10 cellular contexts compared by ENCODE assay signal in the genomic region with DNA sequence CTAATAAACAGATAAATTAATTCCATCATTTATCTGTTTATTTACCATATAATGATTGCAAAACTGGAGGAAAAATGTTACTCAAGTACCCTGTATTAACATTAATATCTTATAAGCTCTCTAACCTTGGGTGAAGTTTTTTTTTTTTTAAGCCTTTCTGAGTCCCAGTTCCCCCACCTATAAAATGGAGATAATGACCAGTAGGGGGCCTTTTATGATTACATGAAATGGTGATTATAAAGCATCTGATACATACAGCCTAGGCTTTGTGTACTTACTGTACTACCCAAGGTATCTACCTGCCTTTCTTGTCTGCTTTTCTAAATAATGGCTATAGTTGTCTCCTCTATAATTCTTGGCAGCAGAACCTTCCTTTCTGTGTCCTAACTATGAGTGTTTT. TPM values are rescaled to one million over a fixed set of nuclear protein-coding genes. Genes with fewer than 3 reads are reported as not detected.
DNase-seq lines count a peak whose midpoint lies in the region; ATAC-seq and TF ChIP-seq lines count a peak whose summit lies in the region.
"Had no signal": no experiment of that assay in that cellular context is flagged by ENCODE, and none has a peak within 500 bp of the region (broad histone marks: within the 10 kb centered on the region; RNA-seq: fewer than 3 reads in every experiment).

No MANE protein-coding gene starts in this region.

- no peaks in the 10 kb centered on the region for H3K4me1 Mint-ChIP-seq in activated T-cell treated with anti-CD3 and anti-CD28 coated beads, Interleukin-2, amount 50 U/mL, for 4 hours (ENCODE audit: low read depth)
- H3K4me1 Mint-ChIP-seq: naive thymus-derived CD8-positive, alpha-beta T cell had no signal

- no peak for TF ChIP-seq POLR2A in erythroblast (IDR thresholded peaks at IDR 0.05; ENCODE audit: low read length)
- TF ChIP-seq POLR2A in transverse colon (IDR thresholded peaks at IDR 0.05): no peak

- no peaks in the 10 kb centered on the region for H3K27me3 ChIP-seq in transverse colon

- H3K36me3 Mint-ChIP-seq in activated T-cell treated with anti-CD3 and anti-CD28 coated beads, Interleukin-2, amount 50 U/mL, for 4 hours (ENCODE audit: insufficient read depth): no peaks in the 10 kb centered on the region
- H3K36me3 Mint-ChIP-seq: naive thymus-derived CD8-positive, alpha-beta T cell had no signal

- peak; percentile 48 to 60 for ATAC-seq in activated T-cell treated with anti-CD3 and anti-CD28 coated beads, Interleukin-2, amount 50 U/mL, for 4 hours
- no peak for ATAC-seq in HG03432 (IDR thresholded peaks at IDR 0.05; ENCODE audit: unreplicated experiment)
- ATAC-seq: naive thymus-derived CD8-positive, alpha-beta T cell had no signal

- no peak overlapping the region for H3K4me3 Mint-ChIP-seq in activated T-cell treated with anti-CD3 and anti-CD28 coated beads, Interleukin-2, amount 50 U/mL, for 4 hours
- H3K4me3 Mint-ChIP-seq: naive thymus-derived CD8-positive, alpha-beta T cell; T-helper 1 cell treated with Interleukin-12 subunit alpha and Interleukin-12 subunit beta and Interleukin-4 antibody, amounts not matched to agents 30 μg/mL and 1 μg/mL, for 36 hours had no signal

- H3K27me3 Mint-ChIP-seq in activated T-cell treated with anti-CD3 and anti-CD28 coated beads, Interleukin-2, amount 50 U/mL, for 4 hours (ENCODE audit: low read depth): peaks cover 3% of the 10 kb centered on the region

- TF ChIP-seq EP300 in transverse colon (IDR thresholded peaks at IDR 0.05; ENCODE audit: low read depth): no peak

- no peaks in the 10 kb centered on the region for H3K36me3 ChIP-seq in transverse colon

- intact Hi-C loops in transverse colon (cut with DNase I; ENCODE audit: low total_unique reads): no loop called here

- H3K9me3 ChIP-seq in transverse colon: no peaks in the 10 kb centered on the region

- peaks cover 0 to 20% (median 4%) of the 10 kb centered on the region in 4 donors for H3K4me1 ChIP-seq in transverse colon

- no peak for DNase-seq in activated T-cell treated with anti-CD3 and anti-CD28 coated beads, Interleukin-2, amount 50 U/mL, for 4 hours
- DNase-seq in activated T-cell treated with anti-CD3 and anti-CD28 coated beads for 4 hours: no peak
- peak; percentile 62 for DNase-seq in NCI-H69 (lab: John Stamatoyannopoulos, UW)
- DNase-seq in erythroblast (lab: John Stamatoyannopoulos, UW): peak; percentile 23 to 36
- no peak for DNase-seq in transverse colon
- DNase-seq in activated CD4-positive, alpha-beta T cell treated with anti-CD3 and anti-CD28 coated beads, Interleukin-2, amount 50 U/mL, for 48 hours: no peak
- DNase-seq in GDM1 (lab: John Stamatoyannopoulos, UW): no peak

- H3K9me3 Mint-ChIP-seq in activated T-cell treated with anti-CD3 and anti-CD28 coated beads, Interleukin-2, amount 50 U/mL, for 4 hours: no peaks in the 10 kb centered on the region
- H3K9me3 Mint-ChIP-seq: naive thymus-derived CD8-positive, alpha-beta T cell; T-helper 1 cell treated with Interleukin-12 subunit alpha and Interleukin-12 subunit beta and Interleukin-4 antibody, amounts not matched to agents 30 μg/mL and 1 μg/mL, for 36 hours had no signal

- no peak overlapping the region for H3K4me3 ChIP-seq in transverse colon

- in situ Hi-C loops in transverse colon (cut with MboI; ENCODE audit: low pct_ligation_motif_present in 1 of 4, low pct_unique_long_range_greater_than_20kb in 1 of 4, low sequenced_read_pairs in 3 of 4): no loop called here

- no peak overlapping the region for H3K27ac ChIP-seq in transverse colon

- peak; percentile 26 to 38 (median 31) for TF ChIP-seq CTCF in transverse colon (IDR thresholded peaks at IDR 0.05)

RNA-seq across cellular contexts. Expression of gene LRRC36, which starts 22.6 kb away (rescaled TPM):
- not detected for total RNA-seq in activated T-cell treated with anti-CD3 and anti-CD28 coated beads, Interleukin-2, amount 50 U/mL, for 4 hours
- total RNA-seq in transverse colon: under 1 TPM in 1 of 4 donors, not detected in 3; 0.79 TPM

RNA-seq across cellular contexts. Expression of gene KCTD19, which starts 22.6 kb away (rescaled TPM):
- under 1 TPM in 2 of 3 donors, not detected in 1; 0.16 to 0.66 TPM for total RNA-seq in activated T-cell treated with anti-CD3 and anti-CD28 coated beads, Interleukin-2, amount 50 U/mL, for 4 hours
- total RNA-seq in transverse colon: not detected
- total RNA-seq: naive thymus-derived CD8-positive, alpha-beta T cell had no signal

RNA-seq across cellular contexts. Expression of gene TPPP3, which starts 44.1 kb away (rescaled TPM):
- total RNA-seq in activated T-cell treated with anti-CD3 and anti-CD28 coated beads, Interleukin-2, amount 50 U/mL, for 4 hours: under 1 TPM in 1 of 3 donors, not detected in 2; 0.20 TPM
- 10 to 100 TPM in 1 of 4 donors, 1 to 10 TPM in 2, not detected in 1; 3.5 to 20.9 (median 5.7) TPM for total RNA-seq in transverse colon
- total RNA-seq: naive thymus-derived CD8-positive, alpha-beta T cell had no signal

Comparison
In these comparisons a context has a peak if more than half of its experiments do, and no peak if none do; other contexts are left out.
1. DNase-seq: peak in NCI-H69 (single experiment) and erythroblast (2 of 2); none in activated T-cell treated with anti-CD3 and anti-CD28 coated beads, Interleukin-2, amount 50 U/mL, for 4 hours (single experiment), activated T-cell treated with anti-CD3 and anti-CD28 coated beads for 4 hours (single experiment), transverse colon (single experiment), activated CD4-positive, alpha-beta T cell treated with anti-CD3 and anti-CD28 coated beads, Interleukin-2, amount 50 U/mL, for 48 hours (0 of 2) and GDM1 (single experiment).